11 cellular contexts compared by ENCODE assay signal in the genomic region with DNA sequence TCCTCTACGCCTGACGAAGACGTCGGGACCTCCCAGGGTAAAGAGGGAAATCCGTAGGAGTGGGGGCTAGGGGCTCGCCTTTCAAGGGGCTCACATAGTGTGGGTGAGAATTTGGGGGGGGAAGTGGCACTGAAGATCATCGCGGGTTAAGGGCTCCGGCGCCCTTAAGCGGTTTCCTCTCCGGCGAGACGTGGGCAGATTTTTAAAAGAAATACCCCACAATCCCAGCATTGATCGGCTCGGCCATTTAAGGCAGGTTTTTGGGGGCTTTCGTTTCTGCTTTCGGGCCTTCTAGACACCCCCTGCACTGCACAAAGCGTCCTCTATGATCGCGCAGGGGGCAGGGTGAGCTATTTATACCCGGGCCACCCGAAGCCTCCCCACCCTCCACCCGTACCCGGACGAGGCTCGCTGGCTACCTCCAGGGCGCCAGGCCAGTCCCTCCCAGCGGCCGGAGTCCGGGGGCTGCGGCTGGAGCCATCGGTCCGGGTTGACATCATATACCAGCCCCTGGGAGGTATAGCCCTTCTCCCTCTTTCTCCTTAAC. TPM values are rescaled to one million over a fixed set of nuclear protein-coding genes. Genes with fewer than 3 reads are reported as not detected.
DNase-seq lines count a peak whose midpoint lies in the region; ATAC-seq and TF ChIP-seq lines count a peak whose summit lies in the region.
"Had no signal": no experiment of that assay in that cellular context is flagged by ENCODE, and none has a peak within 500 bp of the region (broad histone marks: within the 10 kb centered on the region; RNA-seq: fewer than 3 reads in every experiment).

No MANE protein-coding gene starts in this region.

- intact Hi-C loops in dorsolateral prefrontal cortex (cut with DNase I), result loop anchor here in 1 of 2 donors (5.0 to 10.0 kb wide), 2 partner anchors 118 to 210 kb away; a partner anchor contains a TSS

- H3K4me1 ChIP-seq in HAP-1 (peaks cover 5% of the 10 kb centered on the region; the same call in 1 of the 2 replicates), neuronal stem cell (ENCODE audit: control insufficient read depth in 2 of 2, insufficient read depth in 1 of 2, low read depth in 1 of 2, low read length in 2 of 2) (peaks cover 10 to 15% of the 10 kb centered on the region in 2 donors)

- peak overlapping the region; percentile 65 for H3K18ac ChIP-seq in neuronal stem cell (ENCODE audit: low read length)

- peaks cover 11% of the 10 kb centered on the region for H3K36me3 ChIP-seq in HAP-1 (replicated peaks)
- H3K36me3 ChIP-seq in neuronal stem cell (replicated peaks in 1 of 2; ENCODE audit: control insufficient read depth in 2 of 2, insufficient read depth in 2 of 2, low read length in 2 of 2), result no peaks in the 10 kb centered on the region

- no peak overlapping the region for H2BK12ac ChIP-seq in neuronal stem cell (ENCODE audit: low read length)

- in situ Hi-C loops in HAP-1 (cut with MboI; ENCODE audit: low sequenced_read_pairs), result loop anchor here (5.0 to 25.0 kb wide), 2 partner anchors 60 to 1850 kb away; a partner anchor contains a TSS

- H2AFZ ChIP-seq in neuronal stem cell (ENCODE audit: low read length), result peak overlapping the region; percentile 68

- ATAC-seq in HG03139 (IDR thresholded peaks at IDR 0.05; ENCODE audit: unreplicated experiment), result no peak

- TF ChIP-seq CTCF in AG10803 (conservative IDR thresholded peaks at IDR 0.05; ENCODE audit: low read length) (no peak), dorsolateral prefrontal cortex (IDR thresholded peaks at IDR 0.05 in 54 of 56, conservative IDR thresholded peaks at IDR 0.05 in 2 of 56; ENCODE audit: low read depth in 1 of 56, partially characterized antibody in 56 of 56) (peak in 1 of 56 donors; percentile 7)

- no peak overlapping the region for H4K91ac ChIP-seq in neuronal stem cell (ENCODE audit: low read depth, low read length, poor library complexity)

- H3K9ac ChIP-seq in neuronal stem cell (ENCODE audit: low read depth, low read length, poor library complexity), result no peak overlapping the region

- H4K8ac ChIP-seq in neuronal stem cell (ENCODE audit: low read depth, low read length), result no peak overlapping the region

- whole genome bisulfite sequencing in neuronal stem cell (ENCODE audit: extremely low coverage in 2 of 2, insufficient read length in 2 of 2, insufficient replicate concordance in 1 of 2), 2 donors, result no CpG with 5 or more reads among the region's 34 CpGs

- no peak overlapping the region for H3K4ac ChIP-seq in neuronal stem cell (ENCODE audit: low read length)

- peak overlapping the region; percentile 71 to 98 (median 95) for H3K27ac ChIP-seq in dorsolateral prefrontal cortex
- no peak overlapping the region for H3K27ac ChIP-seq in neuronal stem cell (replicated peaks; ENCODE audit: low read length)
- H3K27ac ChIP-seq: HL-60 had no signal

- no peak for DNase-seq in AG10803 (ENCODE audit: low read depth)
- no peak for DNase-seq in HAP-1 (ENCODE audit: low spot score in 2 of 2)
- DNase-seq in dorsolateral prefrontal cortex, result peak in 2 of 10 donors; percentile 59 to 62
- DNase-seq in neuronal stem cell (ENCODE audit: low spot score), result no peak
- DNase-seq in SKM-1 treated with dmso at 0.1 percent for 144 hours (lab: John Stamatoyannopoulos, UW; ENCODE audit: unreplicated experiment), result no peak
- DNase-seq in SHP77 treated with DMSO at 0.1 percent for 48 hours (lab: John Stamatoyannopoulos, UW), result no peak
- DNase-seq in GOT3 (lab: John Stamatoyannopoulos, UW), result no peak

- no peaks in the 10 kb centered on the region for H3K9me3 ChIP-seq in HAP-1
- H3K9me3 ChIP-seq in neuronal stem cell (replicated peaks in 1 of 2; ENCODE audit: control insufficient read depth in 2 of 2, insufficient read depth in 1 of 2, low read depth in 1 of 2, low read length in 2 of 2), result no peaks in the 10 kb centered on the region

- no peak overlapping the region for H3K14ac ChIP-seq in neuronal stem cell (ENCODE audit: low read length)

- no peaks in the 10 kb centered on the region for H3K79me1 ChIP-seq in neuronal stem cell (ENCODE audit: low read depth, low read length)

- peak overlapping the region; percentile 73 for H3K23ac ChIP-seq in neuronal stem cell (ENCODE audit: low read depth, low read length, poor library complexity)

- peak overlapping the region; percentile 37 for H2AK5ac ChIP-seq in neuronal stem cell (ENCODE audit: low read depth, low read length)

- H3K4me2 ChIP-seq in neuronal stem cell (ENCODE audit: insufficient read depth, low read length, poor library complexity, severe bottlenecking), result no peak overlapping the region

- H2BK5ac ChIP-seq in neuronal stem cell (ENCODE audit: low read length), result no peak overlapping the region

- no peaks in the 10 kb centered on the region for H3K27me3 ChIP-seq in HAP-1 (ENCODE audit: low read depth)
- peaks cover 0 to 100% (median 86%) of the 10 kb centered on the region in 45 donors for H3K27me3 ChIP-seq in dorsolateral prefrontal cortex
- H3K27me3 ChIP-seq in neuronal stem cell (ENCODE audit: control insufficient read depth in 3 of 3, insufficient read depth in 3 of 3, low read depth in 1 of 3, low read length in 3 of 3), result peaks cover 81 to 98% (median 95%) of the 10 kb centered on the region in 3 experiments

- peak overlapping the region; percentile 49 for H2BK15ac ChIP-seq in neuronal stem cell (ENCODE audit: low read length)

- H3K4me3 ChIP-seq in AG10803 (ENCODE audit: low read length) (peak overlapping the region; percentile 41), HAP-1 (peak overlapping the region; percentile 61), dorsolateral prefrontal cortex (peak overlapping the region; percentile 27 to 83 (median 61)), neuronal stem cell (ENCODE audit: low read length in 2 of 2) (no peak overlapping the region)

- no peak overlapping the region for H2BK120ac ChIP-seq in neuronal stem cell (ENCODE audit: low read depth, low read length)

RNA-seq across cellular contexts. Expression of a gene that starts 1.2 kb away (rescaled TPM):
- 10 to 100 TPM in 101 of 120 experiments, 1 to 10 TPM in 19; 5.9 to 47.3 (median 14.2) TPM for total RNA-seq in dorsolateral prefrontal cortex
- not detected for polyA plus RNA-seq in neuronal stem cell (2013, experiment 1 of 2)
- not detected for polyA plus RNA-seq in neuronal stem cell (2013, experiment 2 of 2)
- total RNA-seq: bronchial epithelial cell; T-helper 2 cell treated with Interferon-gamma antibody and Interleukin-4, amounts not matched to agents 100 ng/mL and 5 ng/mL, for 36 hours had no signal

Comparison
In these comparisons a context has a peak if more than half of its experiments do, and no peak if none do; other contexts are left out.
1. H3K4me3 ChIP-seq: peak in AG10803 (single experiment), HAP-1 (single experiment) and dorsolateral prefrontal cortex (59 of 59); none in neuronal stem cell (0 of 2).